Comparison of ENCODE assay signal across 1 cellular context in the genomic region with DNA sequence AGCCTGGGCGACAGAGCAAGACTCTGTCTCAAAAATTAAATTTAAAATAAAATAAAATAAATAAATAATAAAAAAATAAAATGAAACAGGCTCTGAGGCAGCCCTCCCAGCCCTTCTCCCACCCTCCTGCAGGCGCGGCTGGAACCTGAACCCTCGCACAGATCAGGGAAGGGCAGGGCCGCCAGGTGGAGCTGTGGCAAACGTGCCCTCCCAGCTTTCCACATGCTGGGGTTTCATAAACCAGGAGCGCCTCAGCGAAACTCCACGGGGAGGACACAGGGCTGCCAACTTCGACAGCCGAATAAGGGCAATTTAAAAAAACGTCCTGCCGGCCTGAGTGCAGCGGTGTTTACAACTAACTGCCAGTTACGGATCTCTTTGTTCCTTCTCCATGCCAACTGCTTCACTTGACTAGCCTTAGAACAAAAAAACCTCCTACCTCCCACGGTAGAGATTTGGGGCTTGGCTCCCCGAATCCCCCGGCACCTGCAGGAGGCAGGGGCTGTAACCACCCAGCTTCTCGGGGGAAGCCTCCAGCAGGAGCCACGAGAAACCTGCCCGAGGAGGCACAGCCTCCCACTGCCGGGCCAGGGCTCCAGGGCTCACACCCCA.
TF ChIP-seq lines count a peak whose summit lies in the region.

No MANE protein-coding gene starts in this region.

TF ChIP-seq in HEK293, 187 proteins besides CTCF, POLR2A, EP300 and RAD21 (continued from another document and continues in another):
- TF ChIP-seq, protein P1, sequence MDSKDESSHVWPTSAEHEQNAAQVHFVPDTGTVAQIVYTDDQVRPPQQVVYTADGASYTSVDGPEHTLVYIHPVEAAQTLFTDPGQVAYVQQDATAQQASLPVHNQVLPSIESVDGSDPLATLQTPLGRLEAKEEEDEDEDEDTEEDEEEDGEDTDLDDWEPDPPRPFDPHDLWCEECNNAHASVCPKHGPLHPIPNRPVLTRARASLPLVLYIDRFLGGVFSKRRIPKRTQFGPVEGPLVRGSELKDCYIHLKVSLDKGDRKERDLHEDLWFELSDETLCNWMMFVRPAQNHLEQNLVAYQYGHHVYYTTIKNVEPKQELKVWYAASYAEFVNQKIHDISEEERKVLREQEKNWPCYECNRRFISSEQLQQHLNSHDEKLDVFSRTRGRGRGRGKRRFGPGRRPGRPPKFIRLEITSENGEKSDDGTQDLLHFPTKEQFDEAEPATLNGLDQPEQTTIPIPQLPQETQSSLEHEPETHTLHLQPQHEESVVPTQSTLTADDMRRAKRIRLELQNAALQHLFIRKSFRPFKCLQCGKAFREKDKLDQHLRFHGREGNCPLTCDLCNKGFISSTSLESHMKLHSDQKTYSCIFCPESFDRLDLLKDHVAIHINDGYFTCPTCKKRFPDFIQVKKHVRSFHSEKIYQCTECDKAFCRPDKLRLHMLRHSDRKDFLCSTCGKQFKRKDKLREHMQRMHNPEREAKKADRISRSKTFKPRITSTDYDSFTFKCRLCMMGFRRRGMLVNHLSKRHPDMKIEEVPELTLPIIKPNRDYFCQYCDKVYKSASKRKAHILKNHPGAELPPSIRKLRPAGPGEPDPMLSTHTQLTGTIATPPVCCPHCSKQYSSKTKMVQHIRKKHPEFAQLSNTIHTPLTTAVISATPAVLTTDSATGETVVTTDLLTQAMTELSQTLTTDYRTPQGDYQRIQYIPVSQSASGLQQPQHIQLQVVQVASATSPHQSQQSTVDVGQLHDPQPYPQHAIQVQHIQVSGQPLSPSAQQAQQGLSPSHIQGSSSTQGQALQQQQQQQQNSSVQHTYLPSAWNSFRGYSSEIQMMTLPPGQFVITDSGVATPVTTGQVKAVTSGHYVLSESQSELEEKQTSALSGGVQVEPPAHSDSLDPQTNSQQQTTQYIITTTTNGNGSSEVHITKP (tag by site-specific recombination; IDR thresholded peaks at IDR 0.05): peak; percentile 53; the same call in 1 of the 2 replicates
- TF ChIP-seq GFI1B (tag by site-specific recombination; IDR thresholded peaks at IDR 0.05) (no peak), ZBTB20 (tag by site-specific recombination; IDR thresholded peaks at IDR 0.05) (peak; percentile 14; the same call in 1 of the 2 replicates), ZNF37A (tag by site-specific recombination; IDR thresholded peaks at IDR 0.05) (no peak), ZNF777 (tag by site-specific recombination; IDR thresholded peaks at IDR 0.05; ENCODE audit: borderline replicate concordance) (no peak), ZNF596 (tag by site-specific recombination; IDR thresholded peaks at IDR 0.05) (no peak), ZNF133 (tag by site-specific recombination; IDR thresholded peaks at IDR 0.05) (no peak), ZNF10 (tag by site-specific recombination; IDR thresholded peaks at IDR 0.05) (no peak), ZNF837 (tag by site-specific recombination; IDR thresholded peaks at IDR 0.05) (no peak), ZNF335 (tag by site-specific recombination; conservative IDR thresholded peaks at IDR 0.05) (peak; percentile 53), ZBTB1 (tag by site-specific recombination; IDR thresholded peaks at IDR 0.05) (no peak), YY1 (tag by site-specific recombination; IDR thresholded peaks at IDR 0.05) (no peak), IKZF3 (tag by site-specific recombination; IDR thresholded peaks at IDR 0.05) (peak; percentile 89), HOXD13 (CRISPR knock-in tag; IDR thresholded peaks at IDR 0.05; ENCODE audit: borderline replicate concordance) (no peak), GLIS1 (tag by site-specific recombination; IDR thresholded peaks at IDR 0.05) (peak; percentile 42), ZNF324 (tag by site-specific recombination; IDR thresholded peaks at IDR 0.05) (no peak), ZNF175 (tag by site-specific recombination; IDR thresholded peaks at IDR 0.05) (no peak), KLF10 (tag by site-specific recombination; IDR thresholded peaks at IDR 0.05) (no peak), ZNF561 (tag by site-specific recombination; IDR thresholded peaks at IDR 0.05; ENCODE audit: borderline replicate concordance) (peak; percentile 59; the same call in 1 of the 2 replicates), ZNF776 (tag by site-specific recombination; IDR thresholded peaks at IDR 0.05; ENCODE audit: borderline replicate concordance) (no peak), ZNF140 (tag by site-specific recombination; IDR thresholded peaks at IDR 0.05) (no peak), ZNF416 (tag by site-specific recombination; IDR thresholded peaks at IDR 0.05) (no peak), ZNF544 (tag by site-specific recombination; IDR thresholded peaks at IDR 0.05) (no peak), ZNF239 (tag by site-specific recombination; IDR thresholded peaks at IDR 0.05) (no peak), ZXDB (tag by site-specific recombination; IDR thresholded peaks at IDR 0.05) (peak; percentile 44; the same call in 1 of the 2 replicates), ZEB2 (tag by site-specific recombination; IDR thresholded peaks at IDR 0.05) (no peak), ZSCAN30 (tag by site-specific recombination; IDR thresholded peaks at IDR 0.05) (peak; percentile 57), ZNF76 (tag by site-specific recombination; IDR thresholded peaks at IDR 0.05; ENCODE audit: borderline replicate concordance, low read depth) (no peak), ZNF292 (tag by site-specific recombination; IDR thresholded peaks at IDR 0.05; ENCODE audit: borderline replicate concordance, low read depth) (no peak), ZNF426 (tag by site-specific recombination; IDR thresholded peaks at IDR 0.05) (no peak), ZNF394 (tag by site-specific recombination; IDR thresholded peaks at IDR 0.05; ENCODE audit: borderline replicate concordance) (no peak)
- TF ChIP-seq, protein P2, sequence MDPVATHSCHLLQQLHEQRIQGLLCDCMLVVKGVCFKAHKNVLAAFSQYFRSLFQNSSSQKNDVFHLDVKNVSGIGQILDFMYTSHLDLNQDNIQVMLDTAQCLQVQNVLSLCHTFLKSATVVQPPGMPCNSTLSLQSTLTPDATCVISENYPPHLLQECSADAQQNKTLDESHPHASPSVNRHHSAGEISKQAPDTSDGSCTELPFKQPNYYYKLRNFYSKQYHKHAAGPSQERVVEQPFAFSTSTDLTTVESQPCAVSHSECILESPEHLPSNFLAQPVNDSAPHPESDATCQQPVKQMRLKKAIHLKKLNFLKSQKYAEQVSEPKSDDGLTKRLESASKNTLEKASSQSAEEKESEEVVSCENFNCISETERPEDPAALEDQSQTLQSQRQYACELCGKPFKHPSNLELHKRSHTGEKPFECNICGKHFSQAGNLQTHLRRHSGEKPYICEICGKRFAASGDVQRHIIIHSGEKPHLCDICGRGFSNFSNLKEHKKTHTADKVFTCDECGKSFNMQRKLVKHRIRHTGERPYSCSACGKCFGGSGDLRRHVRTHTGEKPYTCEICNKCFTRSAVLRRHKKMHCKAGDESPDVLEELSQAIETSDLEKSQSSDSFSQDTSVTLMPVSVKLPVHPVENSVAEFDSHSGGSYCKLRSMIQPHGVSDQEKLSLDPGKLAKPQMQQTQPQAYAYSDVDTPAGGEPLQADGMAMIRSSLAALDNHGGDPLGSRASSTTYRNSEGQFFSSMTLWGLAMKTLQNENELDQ (tag by site-specific recombination; IDR thresholded peaks at IDR 0.05; ENCODE audit: low read depth): no peak
- TF ChIP-seq, protein P3, sequence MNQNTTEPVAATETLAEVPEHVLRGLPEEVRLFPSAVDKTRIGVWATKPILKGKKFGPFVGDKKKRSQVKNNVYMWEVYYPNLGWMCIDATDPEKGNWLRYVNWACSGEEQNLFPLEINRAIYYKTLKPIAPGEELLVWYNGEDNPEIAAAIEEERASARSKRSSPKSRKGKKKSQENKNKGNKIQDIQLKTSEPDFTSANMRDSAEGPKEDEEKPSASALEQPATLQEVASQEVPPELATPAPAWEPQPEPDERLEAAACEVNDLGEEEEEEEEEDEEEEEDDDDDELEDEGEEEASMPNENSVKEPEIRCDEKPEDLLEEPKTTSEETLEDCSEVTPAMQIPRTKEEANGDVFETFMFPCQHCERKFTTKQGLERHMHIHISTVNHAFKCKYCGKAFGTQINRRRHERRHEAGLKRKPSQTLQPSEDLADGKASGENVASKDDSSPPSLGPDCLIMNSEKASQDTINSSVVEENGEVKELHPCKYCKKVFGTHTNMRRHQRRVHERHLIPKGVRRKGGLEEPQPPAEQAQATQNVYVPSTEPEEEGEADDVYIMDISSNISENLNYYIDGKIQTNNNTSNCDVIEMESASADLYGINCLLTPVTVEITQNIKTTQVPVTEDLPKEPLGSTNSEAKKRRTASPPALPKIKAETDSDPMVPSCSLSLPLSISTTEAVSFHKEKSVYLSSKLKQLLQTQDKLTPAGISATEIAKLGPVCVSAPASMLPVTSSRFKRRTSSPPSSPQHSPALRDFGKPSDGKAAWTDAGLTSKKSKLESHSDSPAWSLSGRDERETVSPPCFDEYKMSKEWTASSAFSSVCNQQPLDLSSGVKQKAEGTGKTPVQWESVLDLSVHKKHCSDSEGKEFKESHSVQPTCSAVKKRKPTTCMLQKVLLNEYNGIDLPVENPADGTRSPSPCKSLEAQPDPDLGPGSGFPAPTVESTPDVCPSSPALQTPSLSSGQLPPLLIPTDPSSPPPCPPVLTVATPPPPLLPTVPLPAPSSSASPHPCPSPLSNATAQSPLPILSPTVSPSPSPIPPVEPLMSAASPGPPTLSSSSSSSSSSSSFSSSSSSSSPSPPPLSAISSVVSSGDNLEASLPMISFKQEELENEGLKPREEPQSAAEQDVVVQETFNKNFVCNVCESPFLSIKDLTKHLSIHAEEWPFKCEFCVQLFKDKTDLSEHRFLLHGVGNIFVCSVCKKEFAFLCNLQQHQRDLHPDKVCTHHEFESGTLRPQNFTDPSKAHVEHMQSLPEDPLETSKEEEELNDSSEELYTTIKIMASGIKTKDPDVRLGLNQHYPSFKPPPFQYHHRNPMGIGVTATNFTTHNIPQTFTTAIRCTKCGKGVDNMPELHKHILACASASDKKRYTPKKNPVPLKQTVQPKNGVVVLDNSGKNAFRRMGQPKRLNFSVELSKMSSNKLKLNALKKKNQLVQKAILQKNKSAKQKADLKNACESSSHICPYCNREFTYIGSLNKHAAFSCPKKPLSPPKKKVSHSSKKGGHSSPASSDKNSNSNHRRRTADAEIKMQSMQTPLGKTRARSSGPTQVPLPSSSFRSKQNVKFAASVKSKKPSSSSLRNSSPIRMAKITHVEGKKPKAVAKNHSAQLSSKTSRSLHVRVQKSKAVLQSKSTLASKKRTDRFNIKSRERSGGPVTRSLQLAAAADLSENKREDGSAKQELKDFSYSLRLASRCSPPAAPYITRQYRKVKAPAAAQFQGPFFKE (tag by site-specific recombination; IDR thresholded peaks at IDR 0.05; ENCODE audit: borderline replicate concordance): no peak
- TF ChIP-seq, protein P4, sequence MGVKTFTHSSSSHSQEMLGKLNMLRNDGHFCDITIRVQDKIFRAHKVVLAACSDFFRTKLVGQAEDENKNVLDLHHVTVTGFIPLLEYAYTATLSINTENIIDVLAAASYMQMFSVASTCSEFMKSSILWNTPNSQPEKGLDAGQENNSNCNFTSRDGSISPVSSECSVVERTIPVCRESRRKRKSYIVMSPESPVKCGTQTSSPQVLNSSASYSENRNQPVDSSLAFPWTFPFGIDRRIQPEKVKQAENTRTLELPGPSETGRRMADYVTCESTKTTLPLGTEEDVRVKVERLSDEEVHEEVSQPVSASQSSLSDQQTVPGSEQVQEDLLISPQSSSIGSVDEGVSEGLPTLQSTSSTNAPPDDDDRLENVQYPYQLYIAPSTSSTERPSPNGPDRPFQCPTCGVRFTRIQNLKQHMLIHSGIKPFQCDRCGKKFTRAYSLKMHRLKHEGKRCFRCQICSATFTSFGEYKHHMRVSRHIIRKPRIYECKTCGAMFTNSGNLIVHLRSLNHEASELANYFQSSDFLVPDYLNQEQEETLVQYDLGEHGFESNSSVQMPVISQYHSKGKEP (tag by site-specific recombination; IDR thresholded peaks at IDR 0.05): 0 out of 2 replicates have a peak, but pooled peaks have one; percentile 14
- TF ChIP-seq, protein P5, sequence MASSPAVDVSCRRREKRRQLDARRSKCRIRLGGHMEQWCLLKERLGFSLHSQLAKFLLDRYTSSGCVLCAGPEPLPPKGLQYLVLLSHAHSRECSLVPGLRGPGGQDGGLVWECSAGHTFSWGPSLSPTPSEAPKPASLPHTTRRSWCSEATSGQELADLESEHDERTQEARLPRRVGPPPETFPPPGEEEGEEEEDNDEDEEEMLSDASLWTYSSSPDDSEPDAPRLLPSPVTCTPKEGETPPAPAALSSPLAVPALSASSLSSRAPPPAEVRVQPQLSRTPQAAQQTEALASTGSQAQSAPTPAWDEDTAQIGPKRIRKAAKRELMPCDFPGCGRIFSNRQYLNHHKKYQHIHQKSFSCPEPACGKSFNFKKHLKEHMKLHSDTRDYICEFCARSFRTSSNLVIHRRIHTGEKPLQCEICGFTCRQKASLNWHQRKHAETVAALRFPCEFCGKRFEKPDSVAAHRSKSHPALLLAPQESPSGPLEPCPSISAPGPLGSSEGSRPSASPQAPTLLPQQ (tag by site-specific recombination; IDR thresholded peaks at IDR 0.05): 0 out of 2 replicates have a peak, but pooled peaks have one; percentile 38
- TF ChIP-seq, protein P6, sequence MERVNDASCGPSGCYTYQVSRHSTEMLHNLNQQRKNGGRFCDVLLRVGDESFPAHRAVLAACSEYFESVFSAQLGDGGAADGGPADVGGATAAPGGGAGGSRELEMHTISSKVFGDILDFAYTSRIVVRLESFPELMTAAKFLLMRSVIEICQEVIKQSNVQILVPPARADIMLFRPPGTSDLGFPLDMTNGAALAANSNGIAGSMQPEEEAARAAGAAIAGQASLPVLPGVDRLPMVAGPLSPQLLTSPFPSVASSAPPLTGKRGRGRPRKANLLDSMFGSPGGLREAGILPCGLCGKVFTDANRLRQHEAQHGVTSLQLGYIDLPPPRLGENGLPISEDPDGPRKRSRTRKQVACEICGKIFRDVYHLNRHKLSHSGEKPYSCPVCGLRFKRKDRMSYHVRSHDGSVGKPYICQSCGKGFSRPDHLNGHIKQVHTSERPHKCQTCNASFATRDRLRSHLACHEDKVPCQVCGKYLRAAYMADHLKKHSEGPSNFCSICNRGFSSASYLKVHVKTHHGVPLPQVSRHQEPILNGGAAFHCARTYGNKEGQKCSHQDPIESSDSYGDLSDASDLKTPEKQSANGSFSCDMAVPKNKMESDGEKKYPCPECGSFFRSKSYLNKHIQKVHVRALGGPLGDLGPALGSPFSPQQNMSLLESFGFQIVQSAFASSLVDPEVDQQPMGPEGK (tag by site-specific recombination; IDR thresholded peaks at IDR 0.05): peak; percentile 39; the same call in 1 of the 2 replicates
- TF ChIP-seq, protein P7, sequence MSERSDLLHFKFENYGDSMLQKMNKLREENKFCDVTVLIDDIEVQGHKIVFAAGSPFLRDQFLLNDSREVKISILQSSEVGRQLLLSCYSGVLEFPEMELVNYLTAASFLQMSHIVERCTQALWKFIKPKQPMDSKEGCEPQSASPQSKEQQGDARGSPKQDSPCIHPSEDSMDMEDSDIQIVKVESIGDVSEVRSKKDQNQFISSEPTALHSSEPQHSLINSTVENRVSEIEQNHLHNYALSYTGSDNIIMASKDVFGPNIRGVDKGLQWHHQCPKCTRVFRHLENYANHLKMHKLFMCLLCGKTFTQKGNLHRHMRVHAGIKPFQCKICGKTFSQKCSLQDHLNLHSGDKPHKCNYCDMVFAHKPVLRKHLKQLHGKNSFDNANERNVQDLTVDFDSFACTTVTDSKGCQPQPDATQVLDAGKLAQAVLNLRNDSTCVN (tag by site-specific recombination; optimal IDR thresholded peaks at IDR 0.05): peak; percentile 12
- TF ChIP-seq, protein P8, sequence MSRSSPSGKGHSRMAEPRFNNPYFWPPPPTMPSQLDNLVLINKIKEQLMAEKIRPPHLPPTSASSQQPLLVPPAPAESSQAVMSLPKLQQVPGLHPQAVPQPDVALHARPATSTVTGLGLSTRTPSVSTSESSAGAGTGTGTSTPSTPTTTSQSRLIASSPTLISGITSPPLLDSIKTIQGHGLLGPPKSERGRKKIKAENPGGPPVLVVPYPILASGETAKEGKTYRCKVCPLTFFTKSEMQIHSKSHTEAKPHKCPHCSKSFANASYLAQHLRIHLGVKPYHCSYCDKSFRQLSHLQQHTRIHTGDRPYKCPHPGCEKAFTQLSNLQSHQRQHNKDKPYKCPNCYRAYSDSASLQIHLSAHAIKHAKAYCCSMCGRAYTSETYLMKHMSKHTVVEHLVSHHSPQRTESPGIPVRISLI (tag by site-specific recombination; IDR thresholded peaks at IDR 0.05): peak; percentile 94
